ENCODE assay signal across 18 cellular contexts in genomic region chr19:2012941-2013682, GRCh38. TPM values are rescaled to one million over a fixed set of nuclear protein-coding genes. Genes with fewer than 3 reads are reported as not detected.
A peak's percentile ranks its signal among the peaks of the same experiment; 100 is the strongest.
DNase-seq lines count a peak whose midpoint lies in the region; ATAC-seq and TF ChIP-seq lines count a peak whose summit lies in the region.
"Had no signal": no experiment of that assay in that cellular context is flagged by ENCODE, and none has a peak within 500 bp of the region (broad histone marks: within the 10 kb centered on the region; RNA-seq: fewer than 3 reads in every experiment).

No MANE protein-coding gene starts in this region.

- no peak overlapping the region for H2BK12ac ChIP-seq in mesenchymal stem cell (ENCODE audit: low read length in 2 of 2)

- intact Hi-C loops in left ventricle myocardium inferior (cut with micrococcal nuclease) = no loop called here
- intact Hi-C loops in Right ventricle myocardium superior (cut with DNase I) = no loop called here

- no peak overlapping the region for H3K4me2 ChIP-seq in mesenchymal stem cell (ENCODE audit: low read length, poor library complexity, severe bottlenecking)

- H3K23ac ChIP-seq in mesenchymal stem cell (ENCODE audit: low read length in 2 of 2) = no peak overlapping the region

- no peak overlapping the region for H3K9ac ChIP-seq in mesenchymal stem cell (ENCODE audit: low read length)

- H3K18ac ChIP-seq in mesenchymal stem cell (ENCODE audit: low read depth in 1 of 2, low read length in 2 of 2) = no peak overlapping the region

- H3K4me3 ChIP-seq in left ventricle myocardium inferior = peak overlapping the region; percentile 17
- H3K4me3 ChIP-seq in mesenchymal stem cell (ENCODE audit: insufficient read depth in 1 of 2, low read depth in 1 of 2, low read length in 2 of 2) = no peak overlapping the region

- H2BK5ac ChIP-seq in mesenchymal stem cell (ENCODE audit: low read depth, low read length, poor library complexity, severe bottlenecking) = no peak overlapping the region

- no peak overlapping the region for H2BK15ac ChIP-seq in mesenchymal stem cell (ENCODE audit: low read depth, poor library complexity, severe bottlenecking)

- peaks cover 22% of the 10 kb centered on the region for H3K4me1 ChIP-seq in left ventricle myocardium inferior
- peaks cover 35% of the 10 kb centered on the region for H3K4me1 ChIP-seq in mesenchymal stem cell (ENCODE audit: control insufficient read depth, insufficient read depth, low read depth, low read length)

- TF ChIP-seq CTCF in left ventricle myocardium inferior (IDR thresholded peaks at IDR 0.05; ENCODE audit: borderline replicate concordance) = no peak
- TF ChIP-seq CTCF in VCaP (conservative IDR thresholded peaks at IDR 0.05) = no peak

- H2AFZ ChIP-seq in mesenchymal stem cell (ENCODE audit: low read depth, low read length) = no peak overlapping the region

- H3K27ac ChIP-seq in left ventricle myocardium inferior (replicated peaks) (no peak overlapping the region), VCaP (peak overlapping the region; percentile 83; the same call in 1 of the 2 replicates), mesenchymal stem cell (ENCODE audit: low read length, poor library complexity, severe bottlenecking) (no peak overlapping the region)

- no peak overlapping the region for H3K14ac ChIP-seq in mesenchymal stem cell (ENCODE audit: low read length in 2 of 2)

- H3K9me3 ChIP-seq in left ventricle myocardium inferior (replicated peaks) (no peaks in the 10 kb centered on the region), mesenchymal stem cell (ENCODE audit: control insufficient read depth, low read length) (no peaks in the 10 kb centered on the region)

- H3K36me3 ChIP-seq in left ventricle myocardium inferior (no peaks in the 10 kb centered on the region), mesenchymal stem cell (ENCODE audit: control insufficient read depth in 1 of 2, insufficient read depth in 2 of 2, low read depth in 1 of 2, low read length in 2 of 2) (peaks cover 0 to 31% of the 10 kb centered on the region in 2 experiments)

- DNase-seq in left ventricle myocardium inferior (no peak), Right ventricle myocardium superior (no peak), mesenchymal stem cell (no peak), DMS53 (lab: John Stamatoyannopoulos, UW) (no peak), NCI-H446 (lab: John Stamatoyannopoulos, UW) (no peak), HCEC 1CT (no peak), NCI-H82 (lab: John Stamatoyannopoulos, UW) (no peak)
- DNase-seq: activated CD4-positive, alpha-beta T cell treated with anti-CD3 and anti-CD28 coated beads for 36 hours; activated T-cell treated with anti-CD3 and anti-CD28 coated beads, Interleukin-2, amount 50 U/mL, for 4 hours; anterior cingulate cortex; cortex of kidney; hypothalamus; left colon; NCI-H1694; NCI-H510A; stimulated activated naive CD4-positive, alpha-beta T cell; SW 1271 had no signal

- H3K79me1 ChIP-seq in mesenchymal stem cell (replicated peaks; ENCODE audit: low read length, poor library complexity, severe bottlenecking) = peaks cover 35% of the 10 kb centered on the region

- 96% methylated on average over 21 of the region's 21 CpGs for WGBS in mesenchymal stem cell

- H3K27me3 ChIP-seq in left ventricle myocardium inferior (ENCODE audit: low read depth) (no peaks in the 10 kb centered on the region), mesenchymal stem cell (ENCODE audit: control insufficient read depth in 1 of 2, insufficient read depth in 1 of 2, low read length in 2 of 2) (no peaks in the 10 kb centered on the region)

- H3K4ac ChIP-seq in mesenchymal stem cell (ENCODE audit: low read depth in 1 of 2, low read length in 2 of 2) = no peak overlapping the region

- H2BK120ac ChIP-seq in mesenchymal stem cell (ENCODE audit: low read depth, low read length) = no peak overlapping the region

- H2AK5ac ChIP-seq in mesenchymal stem cell (ENCODE audit: low read length, severe bottlenecking) = no peak overlapping the region

- peak overlapping the region; percentile 35 for H4K91ac ChIP-seq in mesenchymal stem cell (ENCODE audit: low read length)

- ATAC-seq in Right ventricle myocardium superior (ENCODE audit: poor library complexity) = no peak
- ATAC-seq: activated CD4-positive, alpha-beta T cell treated with anti-CD3 and anti-CD28 coated beads for 36 hours; activated T-cell treated with anti-CD3 and anti-CD28 coated beads, Interleukin-2, amount 50 U/mL, for 4 hours; left colon had no signal

- no peak overlapping the region for H4K8ac ChIP-seq in mesenchymal stem cell (ENCODE audit: low read length)

RNA-seq across cellular contexts. Expression of gene BTBD2, which starts 2.4 kb away (rescaled TPM):
- 53.4 TPM for total RNA-seq in left ventricle myocardium inferior
- 56.3 TPM for total RNA-seq in Right ventricle myocardium superior
- 60.4 TPM for polyA plus RNA-seq in mesenchymal stem cell (2013, experiment 1 of 2)
- 58.7 TPM for polyA plus RNA-seq in mesenchymal stem cell (2013, experiment 2 of 2)

RNA-seq across cellular contexts. Expression of gene MKNK2, which starts 37.9 kb away (rescaled TPM):
- 200 TPM for total RNA-seq in left ventricle myocardium inferior
- 238 TPM for total RNA-seq in Right ventricle myocardium superior
- 126 TPM for polyA plus RNA-seq in mesenchymal stem cell (2013, experiment 1 of 2)
- polyA plus RNA-seq in mesenchymal stem cell (2013, experiment 2 of 2) = 128 TPM
